13 cellular contexts compared by ENCODE assay signal in genomic region chr20:19890358-19891117, GRCh38.
DNase-seq lines count a peak whose midpoint lies in the region; ATAC-seq, FAIRE-seq and TF ChIP-seq lines count a peak whose summit lies in the region.
"Had no signal": no experiment of that assay in that cellular context is flagged by ENCODE, and none has a peak within 500 bp of the region (broad histone marks: within the 10 kb centered on the region; RNA-seq: fewer than 3 reads in every experiment).

No MANE protein-coding gene starts in this region.

- intact Hi-C loops in Right ventricle myocardium superior (cut with DNase I) (no loop called here), ascending aorta (cut with DNase I) (no loop called here), uterus (cut with DNase I; ENCODE audit: low total_unique reads) (no loop called here), posterior vena cava (cut with DNase I) (no loop called here)

- 90% methylated on average over 2 of the region's 5 CpGs for WGBS in mesenchymal stem cell

- H3K4me2 ChIP-seq in mesenchymal stem cell (ENCODE audit: low read length, poor library complexity, severe bottlenecking), result no peak overlapping the region

- no peak for DNase-seq in right atrium auricular region (ENCODE audit: low spot score)
- no peak for DNase-seq in Right ventricle myocardium superior
- DNase-seq in ascending aorta (ENCODE audit: low spot score in 2 of 2), result no peak
- no peak for DNase-seq in mesenchymal stem cell
- DNase-seq in uterus, result no peak
- no peak for DNase-seq in posterior vena cava (ENCODE audit: low spot score)
- DNase-seq in stimulated activated CD4-positive, alpha-beta T cell treated with anti-CD3 and anti-CD28 coated beads, Interleukin-4, amount 100 ng/mL, for 24 hours, result no peak
- DNase-seq in H54 (ENCODE audit: insufficient read length, low spot score), result no peak
- DNase-seq: ACHN; activated CD4-positive, alpha-beta T cell treated with anti-CD3 and anti-CD28 coated beads, Interleukin-2, amount 50 U/mL, for 4 hours; amniotic stem cell; MG63; stimulated activated CD4-positive, alpha-beta T cell treated with anti-CD3 and anti-CD28 coated beads, Interleukin-4, amount 100 ng/mL, for 4 hours had no signal

- no peak overlapping the region for H2BK12ac ChIP-seq in mesenchymal stem cell (ENCODE audit: low read length in 2 of 2)

- peaks cover 0 to 54% of the 10 kb centered on the region in 2 donors for H3K4me1 ChIP-seq in right atrium auricular region
- peaks cover 2 to 39% of the 10 kb centered on the region in 2 donors for H3K4me1 ChIP-seq in ascending aorta
- peaks cover 17% of the 10 kb centered on the region for H3K4me1 ChIP-seq in mesenchymal stem cell (ENCODE audit: control insufficient read depth, insufficient read depth, low read depth, low read length)
- H3K4me1 ChIP-seq in uterus, result peaks cover 0 to 5% of the 10 kb centered on the region in 2 donors

- H2BK120ac ChIP-seq in mesenchymal stem cell (ENCODE audit: low read depth, low read length), result no peak overlapping the region

- no peak overlapping the region for H2AFZ ChIP-seq in mesenchymal stem cell (ENCODE audit: low read depth, low read length)

- no peaks in the 10 kb centered on the region for H3K9me3 ChIP-seq in right atrium auricular region
- H3K9me3 ChIP-seq in ascending aorta, result no peaks in the 10 kb centered on the region
- H3K9me3 ChIP-seq in mesenchymal stem cell (ENCODE audit: control insufficient read depth, low read length), result peaks cover 17% of the 10 kb centered on the region
- no peaks in the 10 kb centered on the region for H3K9me3 ChIP-seq in uterus
- H3K9me3 ChIP-seq: MG63 had no signal

- H4K91ac ChIP-seq in mesenchymal stem cell (ENCODE audit: low read length), result no peak overlapping the region

- H2BK5ac ChIP-seq in mesenchymal stem cell (ENCODE audit: low read depth, low read length, poor library complexity, severe bottlenecking), result no peak overlapping the region

- H2AK5ac ChIP-seq in mesenchymal stem cell (ENCODE audit: low read length, severe bottlenecking), result no peak overlapping the region

- no peak overlapping the region for H3K14ac ChIP-seq in mesenchymal stem cell (ENCODE audit: low read length in 2 of 2)

- no peak overlapping the region for H3K18ac ChIP-seq in mesenchymal stem cell (ENCODE audit: low read depth in 1 of 2, low read length in 2 of 2)

- H3K27ac ChIP-seq in right atrium auricular region, result peak overlapping the region; percentile 80 to 83
- H3K27ac ChIP-seq in ascending aorta, result peak overlapping the region; percentile 87 to 90
- H3K27ac ChIP-seq in mesenchymal stem cell (ENCODE audit: low read length, poor library complexity, severe bottlenecking), result peak overlapping the region; percentile 23
- peak overlapping the region; percentile 82 to 89 for H3K27ac ChIP-seq in uterus

- H3K23ac ChIP-seq in mesenchymal stem cell (ENCODE audit: low read length in 2 of 2), result no peak overlapping the region

- FAIRE-seq in H54 (lab: Jason Lieb, UNC), result no peak

- peak overlapping the region; percentile 87 for H3K9ac ChIP-seq in mesenchymal stem cell (ENCODE audit: low read length)

- H3K27me3 ChIP-seq in right atrium auricular region (no peaks in the 10 kb centered on the region), ascending aorta (no peaks in the 10 kb centered on the region), mesenchymal stem cell (ENCODE audit: control insufficient read depth in 1 of 2, insufficient read depth in 1 of 2, low read length in 2 of 2) (no peaks in the 10 kb centered on the region), uterus (no peaks in the 10 kb centered on the region)
- H3K27me3 ChIP-seq: MG63 had no signal

- H3K36me3 ChIP-seq in right atrium auricular region (peaks cover 27% of the 10 kb centered on the region), ascending aorta (peaks cover 0 to 5% of the 10 kb centered on the region in 2 donors), mesenchymal stem cell (ENCODE audit: control insufficient read depth in 1 of 2, insufficient read depth in 2 of 2, low read depth in 1 of 2, low read length in 2 of 2) (peaks cover 16 to 45% of the 10 kb centered on the region in 2 experiments), uterus (no peaks in the 10 kb centered on the region)
- H3K36me3 ChIP-seq: MG63 had no signal

- no peak for TF ChIP-seq POLR2A in uterus (IDR thresholded peaks at IDR 0.05)
- no peak for TF ChIP-seq POLR2A in H54 (IDR thresholded peaks at IDR 0.05; ENCODE audit: low read depth, low read length)

- TF ChIP-seq CTCF in right atrium auricular region (IDR thresholded peaks at IDR 0.05) (no peak), ascending aorta (IDR thresholded peaks at IDR 0.05) (no peak), uterus (IDR thresholded peaks at IDR 0.05) (no peak)

- H3K4ac ChIP-seq in mesenchymal stem cell (ENCODE audit: low read depth in 1 of 2, low read length in 2 of 2), result no peak overlapping the region

- ATAC-seq in Right ventricle myocardium superior (ENCODE audit: poor library complexity), result no peak

- peak overlapping the region; percentile 14 to 39 for H3K4me3 ChIP-seq in right atrium auricular region
- peak overlapping the region; percentile 54 to 55 for H3K4me3 ChIP-seq in ascending aorta
- peak overlapping the region in 1 of 2 experiments; percentile 76 for H3K4me3 ChIP-seq in mesenchymal stem cell (ENCODE audit: insufficient read depth in 1 of 2, low read depth in 1 of 2, low read length in 2 of 2)
- peak overlapping the region; percentile 1 to 16 for H3K4me3 ChIP-seq in uterus
- H3K4me3 ChIP-seq: MG63 had no signal

- no peak overlapping the region for H2BK15ac ChIP-seq in mesenchymal stem cell (ENCODE audit: low read depth, poor library complexity, severe bottlenecking)

- no peak overlapping the region for H4K8ac ChIP-seq in mesenchymal stem cell (ENCODE audit: low read length)

- peaks cover 14% of the 10 kb centered on the region for H3K79me1 ChIP-seq in mesenchymal stem cell (replicated peaks; ENCODE audit: low read length, poor library complexity, severe bottlenecking)

Comparison
In these comparisons a context has a peak if more than half of its experiments do, and no peak if none do; other contexts are left out.
1. H3K27ac ChIP-seq: peak in every context shown above with its lines; median percentile 88 in ascending aorta; 86 in uterus; 82 in right atrium auricular region; 23 in mesenchymal stem cell.